ENCODE assay signal across 24 cellular contexts in the genomic region with DNA sequence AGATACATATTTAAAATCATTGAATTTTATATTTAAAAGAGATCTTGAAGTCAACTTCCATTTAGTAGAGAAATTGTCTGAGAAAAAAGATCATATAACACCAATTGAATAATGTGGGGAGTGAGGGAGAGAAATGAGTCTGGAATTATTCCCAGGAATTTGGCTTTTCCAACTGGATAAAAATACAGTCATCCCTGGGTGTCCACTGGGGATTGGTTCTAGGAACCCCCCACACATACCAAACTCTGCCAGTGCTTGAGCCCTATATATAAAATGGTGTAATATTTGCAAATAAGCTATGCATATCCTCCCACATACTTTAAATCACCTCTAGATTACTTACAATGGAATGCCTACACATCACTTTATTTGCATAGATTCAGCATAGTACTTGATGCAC.
"Had no signal": no experiment of that assay in that cellular context is flagged by ENCODE, and none has a peak within 500 bp of the region (broad histone marks: within the 10 kb centered on the region; RNA-seq: fewer than 3 reads in every experiment).

No MANE protein-coding gene starts in this region.

- H3K9me3 ChIP-seq: Peyer's patch, SJSA1 had no signal

- H3K27me3 ChIP-seq: Peyer's patch, SJSA1 had no signal

- H3K4me3 ChIP-seq: Peyer's patch, SJSA1 had no signal

- H3K27ac ChIP-seq: Peyer's patch, SJSA1 had no signal

- H3K36me3 ChIP-seq: Peyer's patch, SJSA1 had no signal

- H3K4me1 ChIP-seq: Peyer's patch, SJSA1 had no signal

- DNase-seq: activated CD4-positive, alpha-beta T cell treated with anti-CD3 and anti-CD28 coated beads for 4 hours; activated CD8-positive, alpha-beta memory T cell treated with anti-CD3 and anti-CD28 coated beads, Interleukin-2, amount 50 U/mL, for 48 hours; activated CD8-positive, alpha-beta T cell treated with anti-CD3 and anti-CD28 coated beads for 36 hours; activated naive CD4-positive, alpha-beta T cell treated with Interleukin-2 at 50 U/mL for 16 hours; activated naive CD8-positive, alpha-beta T cell treated with anti-CD3 and anti-CD28 coated beads, Interleukin-2, amount 50 U/mL, for 24 hours; activated T-cell treated with anti-CD3 and anti-CD28 coated beads, Interleukin-2, amount 50 U/mL, for 1 hour; amygdala; Kasumi-1; KBM-7; NCI-H1092; NCI-H1417; NCI-H1930; NCI-H2171 treated with DMSO at 0.1 percent for 48 hours; NCI-H345; NCI-H510A; NCI-H69; NK-92 treated with Interleukin-12 subunit alpha and Interleukin-12 subunit beta, amount 100 ng/mL, for 24 hours; OCI-M1; Peyer's patch; SHP77 had no signal

- ATAC-seq: activated CD4-positive, CD25-positive, alpha-beta regulatory T cell treated with anti-CD3 and anti-CD28 coated beads, Interleukin-2, amount 50 U/mL, for 24 hours; activated CD8-positive, alpha-beta T cell treated with anti-CD3 and anti-CD28 coated beads for 36 hours; activated naive CD4-positive, alpha-beta T cell treated with anti-CD3 and anti-CD28 coated beads, Interleukin-2, amount 50 U/mL, for 72 hours; activated naive CD8-positive, alpha-beta T cell treated with anti-CD3 and anti-CD28 coated beads, Interleukin-2, amount 50 U/mL, for 24 hours; SK-N-SH treated with all-trans-retinoic acid at 6 μM for 48 hours had no signal
